1 cellular context compared by ENCODE assay signal in genomic region chr19:6828698-6829633, GRCh38.
A peak's percentile ranks its signal among the peaks of the same experiment; 100 is the strongest.
TF ChIP-seq lines count a peak whose summit lies in the region.

No MANE protein-coding gene starts in this region.

TF ChIP-seq in K562, 482 proteins besides CTCF, POLR2A, EP300 and RAD21 (continued from another document and continues in another):
- TF ChIP-seq MGA (IDR thresholded peaks at IDR 0.05) = no peak
- TF ChIP-seq RBM22 (IDR thresholded peaks at IDR 0.05; ENCODE audit: low read depth, low read length, poor library complexity, severe bottlenecking) = no peak
- TF ChIP-seq SMARCA5 (IDR thresholded peaks at IDR 0.05) = no peak
- TF ChIP-seq BCOR (IDR thresholded peaks at IDR 0.05) = no peak
- peak; percentile 72 to 82; a peak in 3 of 4 replicates for TF ChIP-seq FOXK2 (conservative IDR thresholded peaks at IDR 0.05 in 1 of 2, IDR thresholded peaks at IDR 0.05 in 1 of 2; ENCODE audit: low read depth in 2 of 2)
- TF ChIP-seq RAD51 (IDR thresholded peaks at IDR 0.05; ENCODE audit: borderline replicate concordance, low read depth) = no peak
- no peak for TF ChIP-seq CHD7 (IDR thresholded peaks at IDR 0.05; ENCODE audit: low read depth, low read length)
- no peak for TF ChIP-seq PYGO2 (tag; IDR thresholded peaks at IDR 0.05)
- no peak for TF ChIP-seq ZBTB5 (IDR thresholded peaks at IDR 0.05)
- no peak for TF ChIP-seq FOXO4 (CRISPR knock-in tag; IDR thresholded peaks at IDR 0.05)
- no peak for TF ChIP-seq ZBTB12 (CRISPR knock-in tag; IDR thresholded peaks at IDR 0.05)
- TF ChIP-seq ZFPM2 (CRISPR knock-in tag; IDR thresholded peaks at IDR 0.05) = no peak
- TF ChIP-seq SREBF2 (CRISPR knock-in tag; IDR thresholded peaks at IDR 0.05) = no peak
- TF ChIP-seq RBM15 (IDR thresholded peaks at IDR 0.05; ENCODE audit: insufficient read depth, low read length) = no peak
- TF ChIP-seq U2AF2 (optimal IDR thresholded peaks at IDR 0.05; ENCODE audit: low read depth, low read length) = no peak
- no peak for TF ChIP-seq ARID3B (CRISPR knock-in tag; IDR thresholded peaks at IDR 0.05; ENCODE audit: borderline replicate concordance)
- TF ChIP-seq ZNF699 (CRISPR knock-in tag; IDR thresholded peaks at IDR 0.05; ENCODE audit: insufficient replicate concordance) = no peak
